In the genomic region with DNA sequence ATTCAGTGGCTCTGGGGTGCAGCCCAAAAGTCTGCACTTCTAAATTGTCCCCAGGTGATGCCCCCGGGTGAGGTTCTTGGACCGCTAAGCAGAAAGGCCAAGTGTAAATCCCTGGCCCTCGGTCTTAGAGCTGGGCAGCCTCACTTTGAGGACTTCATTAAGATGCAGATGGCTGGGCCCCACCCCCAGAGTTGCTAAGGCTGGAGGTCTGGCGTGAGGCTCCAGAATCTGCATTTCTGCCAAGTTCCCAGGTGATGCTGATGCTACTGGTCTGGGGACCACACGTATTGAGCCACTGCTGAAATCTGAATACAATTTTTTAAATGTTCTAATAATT, we compare ENCODE assay signal across 9 cellular contexts. TPM values are rescaled to one million over a fixed set of nuclear protein-coding genes. Genes with fewer than 3 reads are reported as not detected.
DNase-seq lines count a peak whose midpoint lies in the region; ATAC-seq and TF ChIP-seq lines count a peak whose summit lies in the region.
"Had no signal": no experiment of that assay in that cellular context is flagged by ENCODE, and none has a peak within 500 bp of the region (broad histone marks: within the 10 kb centered on the region; RNA-seq: fewer than 3 reads in every experiment).

No MANE protein-coding gene starts in this region.

- H3K4me3 ChIP-seq in Peyer's patch (peak overlapping the region; percentile 75 to 96 (median 88)), epithelial cell of proximal tubule (ENCODE audit: low read depth, low read length) (peak overlapping the region; percentile 67), parathyroid adenoma (ENCODE audit: low read depth, low read length) (peak overlapping the region; percentile 67)

- ATAC-seq in GM21423 (IDR thresholded peaks at IDR 0.05; ENCODE audit: unreplicated experiment) (no peak), HG03342 (IDR thresholded peaks at IDR 0.05; ENCODE audit: unreplicated experiment) (no peak), esophagus mucosa (no peak)

- H3K4me1 ChIP-seq in Peyer's patch (peaks cover 0 to 18% (median 9%) of the 10 kb centered on the region in 4 donors), parathyroid adenoma (peaks cover 6% of the 10 kb centered on the region)

- no peak for TF ChIP-seq POLR2A in Peyer's patch (IDR thresholded peaks at IDR 0.05)

- H3K4me2 ChIP-seq in parathyroid adenoma (ENCODE audit: low read length): peak overlapping the region; percentile 85

- H3K9ac ChIP-seq in parathyroid adenoma: no peak overlapping the region

- no peaks in the 10 kb centered on the region for H3K27me3 ChIP-seq in Peyer's patch
- no peaks in the 10 kb centered on the region for H3K27me3 ChIP-seq in parathyroid adenoma (ENCODE audit: control insufficient read depth, insufficient read depth, low read length)
- H3K27me3 ChIP-seq: body of pancreas had no signal

- in situ Hi-C loops in GM13977 (cut with MboI; ENCODE audit: low pct_unique_long_range_greater_than_20kb, low sequenced_read_pairs, unreplicated experiment): no loop called here

- H3K27ac ChIP-seq in Peyer's patch (peak overlapping the region in 2 of 4 donors; percentile 49 to 84), parathyroid adenoma (no peak overlapping the region)

- TF ChIP-seq CTCF in GM13977 (IDR thresholded peaks at IDR 0.05; ENCODE audit: extremely low read depth, insufficient read depth, missing control alignments) (no peak), Peyer's patch (IDR thresholded peaks at IDR 0.05) (no peak), epithelial cell of proximal tubule (conservative IDR thresholded peaks at IDR 0.05; ENCODE audit: low read depth, low read length) (no peak), parathyroid adenoma (IDR thresholded peaks at IDR 0.05) (no peak)

- H3K79me2 ChIP-seq in parathyroid adenoma: peaks cover 30% of the 10 kb centered on the region

- DNase-seq in GM13977 (ENCODE audit: low spot score) (peak; percentile 42), Peyer's patch (no peak), epithelial cell of proximal tubule (ENCODE audit: low read depth) (no peak), SKM-1 treated with dmso at 0.1 percent for 144 hours (lab: John Stamatoyannopoulos, UW; ENCODE audit: unreplicated experiment) (no peak)

- no peaks in the 10 kb centered on the region for H3K9me3 ChIP-seq in Peyer's patch
- H3K9me3 ChIP-seq in parathyroid adenoma (ENCODE audit: control insufficient read depth, low read length): no peaks in the 10 kb centered on the region
- H3K9me3 ChIP-seq: body of pancreas had no signal

- peak overlapping the region; percentile 89 for H2AFZ ChIP-seq in parathyroid adenoma

- H3K36me3 ChIP-seq in Peyer's patch (no peaks in the 10 kb centered on the region), parathyroid adenoma (ENCODE audit: control insufficient read depth, insufficient read depth, low read length) (no peaks in the 10 kb centered on the region)

RNA-seq across cellular contexts. Expression of a gene that starts 0.7 kb away (rescaled TPM):
- total RNA-seq in Peyer's patch (10 to 100 TPM in 3 of 4 donors, 1 to 10 TPM in 1; 4.2 to 18.2 (median 11.0) TPM), epithelial cell of proximal tubule (5.3 and 9.3 TPM in 2 replicates), esophagus mucosa (9.4 TPM)
